9 cellular contexts compared by ENCODE assay signal in genomic region chr2:12717191-12717987, GRCh38. TPM values are rescaled to one million over a fixed set of nuclear protein-coding genes. Genes with fewer than 3 reads are reported as not detected.
DNase-seq lines count a peak whose midpoint lies in the region; ATAC-seq, FAIRE-seq and TF ChIP-seq lines count a peak whose summit lies in the region.
"Had no signal": no experiment of that assay in that cellular context is flagged by ENCODE, and none has a peak within 500 bp of the region (broad histone marks: within the 10 kb centered on the region; RNA-seq: fewer than 3 reads in every experiment).

No MANE protein-coding gene starts in this region.

- H3K27ac ChIP-seq in HUES6 (ENCODE audit: low read depth, low read length) (peak overlapping the region; percentile 83; the same call in 1 of the 2 replicates), RWPE2 (ENCODE audit: poor library complexity, severe bottlenecking) (peak overlapping the region; percentile 93), neutrophil (no peak overlapping the region)

- peaks cover 6% of the 10 kb centered on the region; the same call in 1 of the 2 replicates for H3K36me3 ChIP-seq in HUES6 (ENCODE audit: control insufficient read depth, insufficient read depth, low read length)
- H3K36me3 ChIP-seq in RWPE2 (ENCODE audit: low read depth), result 0 out of 2 replicates have a peak, but pooled peaks cover 2% of the 10 kb centered on the region
- H3K36me3 ChIP-seq in neutrophil, result no peaks in the 10 kb centered on the region

- peak; percentile 11; the same call in 1 of the 3 replicates for ATAC-seq in RWPE2 (ENCODE audit: low read depth)
- no peak for ATAC-seq in HG03159 (IDR thresholded peaks at IDR 0.05; ENCODE audit: unreplicated experiment)

- CTCF ChIA-PET in GM10248 (lab: Yijun Ruan, JAX), result interaction anchor here (1.0 to 3.2 kb wide), 8 partner anchors 8 to 855 kb away, joined by 3 to 10 read pairs (median 6); no protein-coding TSS in a partner anchor

- H3K4me1 ChIP-seq in HUES6 (ENCODE audit: control insufficient read depth, insufficient read depth, low read length) (peaks cover 41% of the 10 kb centered on the region), RWPE2 (ENCODE audit: insufficient read depth, poor library complexity, severe bottlenecking) (peaks cover 28% of the 10 kb centered on the region), neutrophil (ENCODE audit: control insufficient read depth in 1 of 2, insufficient read depth in 1 of 2, low read depth in 1 of 2, low read length in 1 of 2) (peaks cover 20 to 27% of the 10 kb centered on the region in 2 experiments)

- H3K4me3 ChIP-seq in HUES6 (ENCODE audit: low read depth, low read length) (peak overlapping the region; percentile 84), RWPE2 (ENCODE audit: severe bottlenecking) (peak overlapping the region; percentile 68), neutrophil (ENCODE audit: low read depth in 1 of 2, low read length in 1 of 2) (peak overlapping the region; percentile 61 to 66)

- no peaks in the 10 kb centered on the region; the same call in 1 of the 2 replicates for H3K27me3 ChIP-seq in HUES6 (ENCODE audit: control insufficient read depth, insufficient read depth, low read length)
- H3K27me3 ChIP-seq in RWPE2 (ENCODE audit: insufficient read depth, poor library complexity, severe bottlenecking), result no peaks in the 10 kb centered on the region
- H3K27me3 ChIP-seq in neutrophil, result peaks cover 93% of the 10 kb centered on the region

- H3K9me3 ChIP-seq in HUES6 (ENCODE audit: control insufficient read depth, insufficient read depth, low read depth, low read length), result no peaks in the 10 kb centered on the region
- H3K9me3 ChIP-seq in RWPE2 (ENCODE audit: severe bottlenecking), result no peaks in the 10 kb centered on the region
- no peaks in the 10 kb centered on the region for H3K9me3 ChIP-seq in neutrophil

- DNase-seq in GM10248 (ENCODE audit: extremely low spot score), result peak; percentile 46
- DNase-seq in RWPE2 (ENCODE audit: low spot score), result peak; percentile 70
- peak; percentile 62 for DNase-seq in activated naive CD4-positive, alpha-beta T cell treated with Interleukin-2 at 50 U/mL for 16 hours
- DNase-seq in frontal cortex (ENCODE audit: low spot score in 2 of 2), result peak; percentile 54 to 67
- no peak for DNase-seq in COLO829 (ENCODE audit: low spot score)

- H3K9ac ChIP-seq in HUES6 (ENCODE audit: low read length), result peak overlapping the region; percentile 96

- TF ChIP-seq CTCF in GM10248 (IDR thresholded peaks at IDR 0.05; ENCODE audit: control extremely low read depth, extremely low read depth, low read depth, missing control alignments), result no peak
- TF ChIP-seq CTCF in RWPE2 (IDR thresholded peaks at IDR 0.05; ENCODE audit: poor library complexity, severe bottlenecking), result peak; percentile 74
- no peak for TF ChIP-seq CTCF in neutrophil (IDR thresholded peaks at IDR 0.05)

- POLR2A ChIA-PET in GM10248 (lab: Yijun Ruan, JAX), result no interaction called here

- FAIRE-seq in frontal cortex (lab: Jason Lieb, UNC), result no peak
- FAIRE-seq: islet of Langerhans had no signal

RNA-seq across cellular contexts. Expression of gene TRIB2, which starts 0.7 kb away (rescaled TPM):
- 82.7 TPM for total RNA-seq in frontal cortex
